Comparison of ENCODE assay signal across 9 cellular contexts in the genomic region with DNA sequence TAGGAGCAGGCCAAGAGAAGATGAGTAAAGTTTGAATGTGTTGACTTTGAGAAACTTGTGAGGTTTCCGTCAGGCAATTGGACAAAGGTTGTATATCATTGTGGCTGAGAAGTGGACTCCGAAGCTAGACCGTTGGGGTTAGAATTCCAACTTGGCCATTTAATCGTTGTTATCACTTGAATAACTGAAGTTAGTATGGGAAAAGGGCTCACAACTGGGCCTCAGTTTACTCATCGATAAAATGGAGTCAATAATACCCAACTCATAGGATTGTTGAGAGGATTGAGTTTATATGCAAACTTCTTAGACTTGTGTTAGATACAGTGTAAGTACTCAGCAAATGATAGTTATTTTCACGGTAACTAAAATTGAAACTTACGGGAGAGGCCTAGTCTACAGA. TPM values are rescaled to one million over a fixed set of nuclear protein-coding genes. Genes with fewer than 3 reads are reported as not detected.
DNase-seq lines count a peak whose midpoint lies in the region; ATAC-seq and TF ChIP-seq lines count a peak whose summit lies in the region.
"Had no signal": no experiment of that assay in that cellular context is flagged by ENCODE, and none has a peak within 500 bp of the region (broad histone marks: within the 10 kb centered on the region; RNA-seq: fewer than 3 reads in every experiment).

No MANE protein-coding gene starts in this region.

- no peaks in the 10 kb centered on the region for H3K9me3 ChIP-seq in SK-N-MC (ENCODE audit: low read depth, low read length)

- H3K9ac ChIP-seq in SK-N-MC (ENCODE audit: insufficient read length): peak overlapping the region; percentile 83

- peaks cover 42% of the 10 kb centered on the region for H3K36me3 ChIP-seq in SK-N-MC (ENCODE audit: insufficient read depth, low read length)

- H3K4me3 ChIP-seq in GM12865 (ENCODE audit: low read depth, low read length) (peak overlapping the region; percentile 87), SK-N-MC (peak overlapping the region; percentile 91), fibroblast of villous mesenchyme (ENCODE audit: low read depth, low read length) (peak overlapping the region; percentile 82)

- DNase-seq in GM12865 (ENCODE audit: low read depth): no peak
- DNase-seq in SK-N-MC (ENCODE audit: low read depth, low spot score): no peak
- no peak for DNase-seq in fibroblast of villous mesenchyme (ENCODE audit: low read depth)
- peak; percentile 6 for DNase-seq in retina
- no peak for DNase-seq in NCI-H2029 (lab: John Stamatoyannopoulos, UW)
- no peak for DNase-seq in ureter (ENCODE audit: low spot score)
- DNase-seq: activated CD4-positive, alpha-beta T cell treated with anti-CD3 and anti-CD28 coated beads, Interleukin-2, amount 50 U/mL, for 1 hour had no signal

- no peak overlapping the region for H3K27ac ChIP-seq in SK-N-MC

- TF ChIP-seq CTCF in GM12865 (IDR thresholded peaks at IDR 0.05; ENCODE audit: insufficient read depth, low read depth, low read length, missing control alignments) (no peak), fibroblast of villous mesenchyme (IDR thresholded peaks at IDR 0.05; ENCODE audit: insufficient read depth, low read depth, low read length) (no peak)

- ATAC-seq in HG03354 (IDR thresholded peaks at IDR 0.05; ENCODE audit: poor library complexity, severe bottlenecking, unreplicated experiment) (no peak), GM18519 (IDR thresholded peaks at IDR 0.05; ENCODE audit: low FRiP score, unreplicated experiment) (no peak)

RNA-seq across cellular contexts. Expression of a gene that starts 0.8 kb away (rescaled TPM):
- total RNA-seq in fibroblast of villous mesenchyme (108 and 134 TPM in 2 replicates), ureter (101 TPM)

RNA-seq across cellular contexts. Expression of a gene that starts 0.9 kb away (rescaled TPM):
- total RNA-seq in fibroblast of villous mesenchyme (8.7 and 11.7 TPM in 2 replicates), ureter (16.0 TPM)

RNA-seq across cellular contexts. Expression of a gene that starts 52.2 kb away (rescaled TPM):
- total RNA-seq in fibroblast of villous mesenchyme (56.6 and 58.9 TPM in 2 replicates), ureter (76.1 TPM)
